Comparison of ENCODE assay signal across 44 cellular contexts in the genomic region with DNA sequence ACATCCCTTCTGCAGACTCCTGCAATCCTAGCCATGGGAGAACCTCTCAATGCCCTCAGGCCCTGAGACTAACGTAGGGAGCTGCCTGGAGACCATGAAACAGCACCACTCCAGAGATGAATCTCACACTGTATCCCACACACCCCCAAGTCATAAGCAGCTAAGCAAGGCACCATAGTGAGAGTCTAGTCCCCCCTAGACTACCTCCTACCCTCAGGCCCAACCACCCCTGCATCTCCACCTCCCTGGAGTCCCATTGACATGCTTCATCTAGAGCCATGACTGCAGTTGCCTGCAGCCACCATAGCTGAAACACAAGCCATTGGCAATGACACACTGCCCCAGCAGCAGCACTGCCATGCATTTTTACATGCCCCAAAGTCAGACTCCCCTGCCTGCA. TPM values are rescaled to one million over a fixed set of nuclear protein-coding genes. Genes with fewer than 3 reads are reported as not detected.
"Had no signal": no experiment of that assay in that cellular context is flagged by ENCODE, and none has a peak within 500 bp of the region (broad histone marks: within the 10 kb centered on the region; RNA-seq: fewer than 3 reads in every experiment).

No MANE protein-coding gene starts in this region.

- H3K9me3 ChIP-seq: adrenal gland, ascending aorta, body of pancreas, breast epithelium had no signal

- H3K4me3 ChIP-seq: adrenal gland, ascending aorta, body of pancreas, breast epithelium, cardiac muscle cell had no signal

- H3K4me3 Mint-ChIP-seq: activated naive CD4-positive, alpha-beta T cell treated with anti-CD3 and anti-CD28 coated beads for 36 hours; activated naive CD4-positive, alpha-beta T cell treated with anti-CD3 and anti-CD28 coated beads, Interleukin-2, amount 10 ng/mL, durations not matched to agents 7 days and 5 days; activated naive CD4-positive, alpha-beta T cell treated with anti-CD3 and anti-CD28 coated beads, Interleukin-2, amount 50 U/mL, for 24 hours; activated naive CD8-positive, alpha-beta T cell; activated naive CD8-positive, alpha-beta T cell treated with anti-CD3 and anti-CD28 coated beads for 36 hours; activated naive CD8-positive, alpha-beta T cell treated with anti-CD3 and anti-CD28 coated beads, Interleukin-2, amount 10 ng/mL, durations not matched to agents 7 days and 5 days; activated naive CD8-positive, alpha-beta T cell treated with anti-CD3 and anti-CD28 coated beads, Interleukin-2, amount 50 U/mL, for 24 hours; activated T-cell treated with anti-CD3 and anti-CD28 coated beads, Interleukin-2, amount 50 U/mL, for 24 hours; activated T-cell treated with anti-CD3 and anti-CD28 coated beads, Interleukin-2, amount 50 U/mL, for 4 hours; activated T-cell treated with anti-CD3 and anti-CD28 coated beads, Interleukin-2, amount 50 U/mL, for 72 hours; activated T-helper 1 cell treated with anti-CD3 and anti-CD28 coated beads, Interleukin-12 subunit alpha, Interleukin-12 subunit beta, Interleukin-2, Interleukin-4 antibody, amounts not matched to agents 30 ng/mL and 10 ng/mL and 1 ng/mL, durations not matched to agents 14 hours and 24 hours and 36 hours; activated T-helper 17 cell treated with anti-CD3 and anti-CD28 coated beads, Interleukin-2, amount 50 U/mL, for 72 hours; brain; central memory CD8-positive, alpha-beta T cell had no signal

- DNase-seq: activated effector memory CD4-positive, alpha-beta T cell treated with anti-CD3 and anti-CD28 coated beads, Interleukin-2, amount 50 U/mL, for 16 hours; activated effector memory CD4-positive, alpha-beta T cell treated with Interleukin-2 at 50 U/mL for 16 hours; activated gamma-delta T cell; activated gamma-delta T cell treated with Interleukin-2 at 50 U/mL for 16 hours; activated naive CD4-positive, alpha-beta T cell; activated naive CD4-positive, alpha-beta T cell treated with anti-CD3 and anti-CD28 coated beads for 36 hours; activated naive CD4-positive, alpha-beta T cell treated with anti-CD3 and anti-CD28 coated beads, Interleukin-2, amount 10 ng/mL, durations not matched to agents 7 days and 5 days; activated naive CD4-positive, alpha-beta T cell treated with anti-CD3 and anti-CD28 coated beads, Interleukin-2, amount 50 U/mL, for 16 hours; activated naive CD4-positive, alpha-beta T cell treated with Interleukin-2 at 50 U/mL for 16 hours; activated naive CD8-positive, alpha-beta T cell treated with anti-CD3 and anti-CD28 coated beads for 36 hours; activated naive CD8-positive, alpha-beta T cell treated with anti-CD3 and anti-CD28 coated beads, Interleukin-2, amount 10 ng/mL, durations not matched to agents 7 days and 5 days; activated naive CD8-positive, alpha-beta T cell treated with anti-CD3 and anti-CD28 coated beads, Interleukin-2, amount 50 U/mL, for 24 hours; activated T-cell treated with anti-CD3 and anti-CD28 coated beads for 4 hours; activated T-cell treated with anti-CD3 and anti-CD28 coated beads, Interleukin-2, amount 50 U/mL, for 1 hour; activated T-cell treated with anti-CD3 and anti-CD28 coated beads, Interleukin-2, amount 50 U/mL, for 24 hours; activated T-cell treated with anti-CD3 and anti-CD28 coated beads, Interleukin-2, amount 50 U/mL, for 4 hours; activated T-cell treated with anti-CD3 and anti-CD28 coated beads, Interleukin-2, amount 50 U/mL, for 48 hours; activated T-cell treated with anti-CD3 and anti-CD28 coated beads, Interleukin-2, amount 50 U/mL, for 72 hours; adrenal gland; amniotic stem cell; amygdala; anterior cingulate cortex; aorta; body of pancreas; brain microvascular endothelial cell; caudate nucleus; central memory CD4-positive, alpha-beta T cell; cerebellar nuclear complex had no signal

- ATAC-seq: activated naive CD4-positive, alpha-beta T cell treated with anti-CD3 and anti-CD28 coated beads, Interleukin-2, amount 50 U/mL, for 72 hours; activated naive CD8-positive, alpha-beta T cell treated with anti-CD3 and anti-CD28 coated beads, Interleukin-2, amount 50 U/mL, for 24 hours; activated T-cell treated with anti-CD3 and anti-CD28 coated beads, Interleukin-2, amount 50 U/mL, for 4 hours; activated T-cell treated with anti-CD3 and anti-CD28 coated beads, Interleukin-2, amount 50 U/mL, for 72 hours; activated T-helper 17 cell treated with anti-CD3 and anti-CD28 coated beads, Interleukin-2, amount 50 U/mL, for 72 hours; body of pancreas had no signal

- H3K9me3 Mint-ChIP-seq: activated naive CD4-positive, alpha-beta T cell treated with anti-CD3 and anti-CD28 coated beads for 36 hours; activated naive CD4-positive, alpha-beta T cell treated with anti-CD3 and anti-CD28 coated beads, Interleukin-2, amount 10 ng/mL, durations not matched to agents 7 days and 5 days; activated naive CD4-positive, alpha-beta T cell treated with anti-CD3 and anti-CD28 coated beads, Interleukin-2, amount 50 U/mL, for 24 hours; activated naive CD4-positive, alpha-beta T cell treated with anti-CD3 and anti-CD28 coated beads, Interleukin-2, amount 50 U/mL, for 72 hours; activated naive CD8-positive, alpha-beta T cell treated with anti-CD3 and anti-CD28 coated beads for 36 hours; activated naive CD8-positive, alpha-beta T cell treated with anti-CD3 and anti-CD28 coated beads, Interleukin-2, amount 10 ng/mL, durations not matched to agents 7 days and 5 days; activated naive CD8-positive, alpha-beta T cell treated with anti-CD3 and anti-CD28 coated beads, Interleukin-2, amount 50 U/mL, for 24 hours; activated T-cell treated with anti-CD3 and anti-CD28 coated beads, Interleukin-2, amount 50 U/mL, for 24 hours; activated T-cell treated with anti-CD3 and anti-CD28 coated beads, Interleukin-2, amount 50 U/mL, for 4 hours; activated T-helper 1 cell treated with anti-CD3 and anti-CD28 coated beads, Interleukin-12 subunit alpha, Interleukin-12 subunit beta, Interleukin-2, Interleukin-4 antibody, amounts not matched to agents 30 ng/mL and 10 ng/mL and 1 ng/mL, durations not matched to agents 14 hours and 24 hours and 36 hours; activated T-helper 17 cell treated with anti-CD3 and anti-CD28 coated beads, Interleukin-2, amount 50 U/mL, for 72 hours; activated T-helper 2 cell treated with anti-CD3 and anti-CD28 coated beads, Interferon-gamma antibody, Interleukin-2, Interleukin-4, amounts not matched to agents 10 μg/mL and 5 μg/mL and 100 μg/mL, durations not matched to agents 14 hours and 24 hours and 36 hours; brain; central memory CD8-positive, alpha-beta T cell had no signal

- H3K27ac ChIP-seq: adrenal gland, ascending aorta, body of pancreas, brain microvascular endothelial cell, breast epithelium, cardiac muscle cell had no signal

- H3K27me3 ChIP-seq: adrenal gland, ascending aorta, body of pancreas, brain microvascular endothelial cell, cardiac muscle cell had no signal

- FAIRE-seq: astrocyte had no signal

- H3K4me1 Mint-ChIP-seq: activated naive CD4-positive, alpha-beta T cell treated with anti-CD3 and anti-CD28 coated beads, Interleukin-2, amount 10 ng/mL, durations not matched to agents 7 days and 5 days; activated naive CD4-positive, alpha-beta T cell treated with anti-CD3 and anti-CD28 coated beads, Interleukin-2, amount 50 U/mL, for 24 hours; activated naive CD8-positive, alpha-beta T cell treated with anti-CD3 and anti-CD28 coated beads for 36 hours; activated naive CD8-positive, alpha-beta T cell treated with anti-CD3 and anti-CD28 coated beads, Interleukin-2, amount 10 ng/mL, durations not matched to agents 7 days and 5 days; activated naive CD8-positive, alpha-beta T cell treated with anti-CD3 and anti-CD28 coated beads, Interleukin-2, amount 50 U/mL, for 24 hours; activated T-helper 17 cell treated with anti-CD3 and anti-CD28 coated beads, Interleukin-2, amount 50 U/mL, for 72 hours; brain; central memory CD8-positive, alpha-beta T cell had no signal

- H3K4me1 ChIP-seq: adrenal gland, ascending aorta, body of pancreas, breast epithelium had no signal

- H3K36me3 ChIP-seq: adrenal gland, ascending aorta, brain microvascular endothelial cell, breast epithelium, cardiac muscle cell had no signal

- H3K27ac Mint-ChIP-seq: activated naive CD4-positive, alpha-beta T cell treated with anti-CD3 and anti-CD28 coated beads for 36 hours; activated naive CD4-positive, alpha-beta T cell treated with anti-CD3 and anti-CD28 coated beads, Interleukin-2, amount 10 ng/mL, durations not matched to agents 7 days and 5 days; activated naive CD4-positive, alpha-beta T cell treated with anti-CD3 and anti-CD28 coated beads, Interleukin-2, amount 50 U/mL, for 24 hours; activated naive CD4-positive, alpha-beta T cell treated with anti-CD3 and anti-CD28 coated beads, Interleukin-2, amount 50 U/mL, for 72 hours; activated naive CD8-positive, alpha-beta T cell; activated naive CD8-positive, alpha-beta T cell treated with anti-CD3 and anti-CD28 coated beads for 36 hours; activated naive CD8-positive, alpha-beta T cell treated with anti-CD3 and anti-CD28 coated beads, Interleukin-2, amount 10 ng/mL, durations not matched to agents 7 days and 5 days; activated naive CD8-positive, alpha-beta T cell treated with anti-CD3 and anti-CD28 coated beads, Interleukin-2, amount 50 U/mL, for 24 hours; activated T-cell treated with anti-CD3 and anti-CD28 coated beads, Interleukin-2, amount 50 U/mL, for 24 hours; activated T-cell treated with anti-CD3 and anti-CD28 coated beads, Interleukin-2, amount 50 U/mL, for 72 hours; activated T-helper 1 cell treated with anti-CD3 and anti-CD28 coated beads, Interleukin-12 subunit alpha, Interleukin-12 subunit beta, Interleukin-2, Interleukin-4 antibody, amounts not matched to agents 30 ng/mL and 10 ng/mL and 1 ng/mL, durations not matched to agents 14 hours and 24 hours and 36 hours; activated T-helper 17 cell treated with anti-CD3 and anti-CD28 coated beads, Interleukin-2, amount 50 U/mL, for 72 hours; activated T-helper 2 cell treated with anti-CD3 and anti-CD28 coated beads, Interferon-gamma antibody, Interleukin-2, Interleukin-4, amounts not matched to agents 10 μg/mL and 5 μg/mL and 100 μg/mL, durations not matched to agents 14 hours and 24 hours and 36 hours; brain had no signal

- H3K36me3 Mint-ChIP-seq: activated naive CD4-positive, alpha-beta T cell treated with anti-CD3 and anti-CD28 coated beads, Interleukin-2, amount 10 ng/mL, durations not matched to agents 7 days and 5 days; activated naive CD4-positive, alpha-beta T cell treated with anti-CD3 and anti-CD28 coated beads, Interleukin-2, amount 50 U/mL, for 24 hours; activated naive CD4-positive, alpha-beta T cell treated with anti-CD3 and anti-CD28 coated beads, Interleukin-2, amount 50 U/mL, for 72 hours; activated naive CD8-positive, alpha-beta T cell; activated naive CD8-positive, alpha-beta T cell treated with anti-CD3 and anti-CD28 coated beads for 36 hours; activated naive CD8-positive, alpha-beta T cell treated with anti-CD3 and anti-CD28 coated beads, Interleukin-2, amount 10 ng/mL, durations not matched to agents 7 days and 5 days; brain had no signal

RNA-seq across cellular contexts. Expression of gene SPRR2G, which starts 17.4 kb away (rescaled TPM):
- total RNA-seq: activated naive CD4-positive, alpha-beta T cell treated with anti-CD3 and anti-CD28 coated beads for 36 hours; activated naive CD4-positive, alpha-beta T cell treated with anti-CD3 and anti-CD28 coated beads, Interleukin-2, amount 50 U/mL, for 72 hours; activated naive CD8-positive, alpha-beta T cell treated with anti-CD3 and anti-CD28 coated beads for 36 hours; activated naive CD8-positive, alpha-beta T cell treated with anti-CD3 and anti-CD28 coated beads, Interleukin-2, amount 10 ng/mL, durations not matched to agents 7 days and 5 days; activated T-cell treated with anti-CD3 and anti-CD28 coated beads, Interleukin-2, amount 50 U/mL, for 4 hours; activated T-cell treated with anti-CD3 and anti-CD28 coated beads, Interleukin-2, amount 50 U/mL, for 72 hours; activated T-helper 1 cell treated with anti-CD3 and anti-CD28 coated beads, Interleukin-12 subunit alpha, Interleukin-12 subunit beta, Interleukin-2, Interleukin-4 antibody, amounts not matched to agents 30 ng/mL and 10 ng/mL and 1 ng/mL, durations not matched to agents 14 hours and 24 hours and 36 hours; activated T-helper 17 cell treated with anti-CD3 and anti-CD28 coated beads, Interleukin-2, amount 50 U/mL, for 72 hours; activated T-helper 2 cell treated with anti-CD3 and anti-CD28 coated beads, Interferon-gamma antibody, Interleukin-2, Interleukin-4, amounts not matched to agents 10 μg/mL and 5 μg/mL and 100 μg/mL, durations not matched to agents 14 hours and 24 hours and 36 hours; adrenal gland; aorta; ascending aorta; astrocyte; body of pancreas; breast epithelium; bronchial epithelial cell; cardiac muscle cell; cardiac septum; cerebellum had no signal
- polyA plus RNA-seq: adipose tissue, adrenal gland, aorta, cardiac muscle cell had no signal

RNA-seq across cellular contexts. Expression of gene SPRR2F, which starts 20.0 kb away (rescaled TPM):
- total RNA-seq: activated naive CD4-positive, alpha-beta T cell treated with anti-CD3 and anti-CD28 coated beads for 36 hours; activated naive CD4-positive, alpha-beta T cell treated with anti-CD3 and anti-CD28 coated beads, Interleukin-2, amount 50 U/mL, for 72 hours; activated naive CD8-positive, alpha-beta T cell treated with anti-CD3 and anti-CD28 coated beads for 36 hours; activated naive CD8-positive, alpha-beta T cell treated with anti-CD3 and anti-CD28 coated beads, Interleukin-2, amount 10 ng/mL, durations not matched to agents 7 days and 5 days; activated T-cell treated with anti-CD3 and anti-CD28 coated beads, Interleukin-2, amount 50 U/mL, for 4 hours; activated T-cell treated with anti-CD3 and anti-CD28 coated beads, Interleukin-2, amount 50 U/mL, for 72 hours; activated T-helper 1 cell treated with anti-CD3 and anti-CD28 coated beads, Interleukin-12 subunit alpha, Interleukin-12 subunit beta, Interleukin-2, Interleukin-4 antibody, amounts not matched to agents 30 ng/mL and 10 ng/mL and 1 ng/mL, durations not matched to agents 14 hours and 24 hours and 36 hours; activated T-helper 17 cell treated with anti-CD3 and anti-CD28 coated beads, Interleukin-2, amount 50 U/mL, for 72 hours; activated T-helper 2 cell treated with anti-CD3 and anti-CD28 coated beads, Interferon-gamma antibody, Interleukin-2, Interleukin-4, amounts not matched to agents 10 μg/mL and 5 μg/mL and 100 μg/mL, durations not matched to agents 14 hours and 24 hours and 36 hours; adrenal gland; aorta; ascending aorta; astrocyte; breast epithelium; bronchial epithelial cell; cardiac septum; cerebellum had no signal
- polyA plus RNA-seq: adrenal gland, aorta had no signal

RNA-seq across cellular contexts. Expression of gene SPRR2E, which starts 38.9 kb away (rescaled TPM):
- total RNA-seq: activated naive CD4-positive, alpha-beta T cell treated with anti-CD3 and anti-CD28 coated beads for 36 hours; activated naive CD4-positive, alpha-beta T cell treated with anti-CD3 and anti-CD28 coated beads, Interleukin-2, amount 50 U/mL, for 72 hours; activated naive CD8-positive, alpha-beta T cell treated with anti-CD3 and anti-CD28 coated beads for 36 hours; activated naive CD8-positive, alpha-beta T cell treated with anti-CD3 and anti-CD28 coated beads, Interleukin-2, amount 10 ng/mL, durations not matched to agents 7 days and 5 days; activated T-cell treated with anti-CD3 and anti-CD28 coated beads, Interleukin-2, amount 50 U/mL, for 4 hours; activated T-cell treated with anti-CD3 and anti-CD28 coated beads, Interleukin-2, amount 50 U/mL, for 72 hours; activated T-helper 1 cell treated with anti-CD3 and anti-CD28 coated beads, Interleukin-12 subunit alpha, Interleukin-12 subunit beta, Interleukin-2, Interleukin-4 antibody, amounts not matched to agents 30 ng/mL and 10 ng/mL and 1 ng/mL, durations not matched to agents 14 hours and 24 hours and 36 hours; activated T-helper 17 cell treated with anti-CD3 and anti-CD28 coated beads, Interleukin-2, amount 50 U/mL, for 72 hours; activated T-helper 2 cell treated with anti-CD3 and anti-CD28 coated beads, Interferon-gamma antibody, Interleukin-2, Interleukin-4, amounts not matched to agents 10 μg/mL and 5 μg/mL and 100 μg/mL, durations not matched to agents 14 hours and 24 hours and 36 hours; adrenal gland; aorta; ascending aorta; astrocyte; body of pancreas; breast epithelium; cardiac muscle cell; cardiac septum; cerebellum had no signal
- polyA plus RNA-seq: cardiac muscle cell had no signal
